In the genomic region with DNA sequence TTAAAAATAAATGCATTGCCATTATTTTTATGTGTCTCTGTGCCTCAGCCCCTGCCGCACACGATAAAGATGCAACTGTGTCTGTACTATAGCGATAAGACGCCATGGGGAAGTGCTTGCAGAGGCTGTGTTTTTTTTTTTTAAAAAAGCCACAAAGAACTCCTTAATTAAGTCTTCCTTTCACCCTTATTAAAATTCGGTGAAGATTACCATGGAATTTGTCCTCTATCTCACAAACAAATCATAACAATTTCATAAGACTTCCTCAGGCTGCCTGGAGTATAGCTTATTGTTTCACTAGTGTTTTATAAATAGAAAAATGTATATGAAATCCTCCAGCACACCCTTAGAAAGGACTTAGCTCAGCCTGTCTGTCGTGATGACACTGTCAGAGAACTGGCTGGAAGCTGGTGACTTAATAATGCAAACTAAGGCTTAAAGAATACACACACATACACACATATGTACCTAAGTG, we compare ENCODE assay signal across 1 cellular context.
TF ChIP-seq lines count a peak whose summit lies in the region.

No MANE protein-coding gene starts in this region.

TF ChIP-seq in neural cell, 6 proteins besides CTCF, POLR2A, EP300 and RAD21 (continued from another document):
- TF ChIP-seq POLR2AphosphoS5 (IDR thresholded peaks at IDR 0.05), result no peak
- no peak for TF ChIP-seq TAF1 (IDR thresholded peaks at IDR 0.05; ENCODE audit: low read depth)
- TF ChIP-seq SMC3 (conservative IDR thresholded peaks at IDR 0.05; ENCODE audit: poor library complexity), result no peak
